1 cellular context compared by ENCODE assay signal in genomic region chr10:92562424-92562823, GRCh38.
TF ChIP-seq lines count a peak whose summit lies in the region.

No MANE protein-coding gene starts in this region.

TF ChIP-seq in WTC11, 78 proteins besides CTCF, POLR2A, EP300 and RAD21 (continued from another document):
- TF ChIP-seq ATF2 (CRISPR knock-in tag; IDR thresholded peaks at IDR 0.05; ENCODE audit: borderline replicate concordance, low read depth) = no peak
- no peak for TF ChIP-seq TCF7 (CRISPR knock-in tag; IDR thresholded peaks at IDR 0.05; ENCODE audit: low read depth)
